1 cellular context compared by ENCODE assay signal in the genomic region with DNA sequence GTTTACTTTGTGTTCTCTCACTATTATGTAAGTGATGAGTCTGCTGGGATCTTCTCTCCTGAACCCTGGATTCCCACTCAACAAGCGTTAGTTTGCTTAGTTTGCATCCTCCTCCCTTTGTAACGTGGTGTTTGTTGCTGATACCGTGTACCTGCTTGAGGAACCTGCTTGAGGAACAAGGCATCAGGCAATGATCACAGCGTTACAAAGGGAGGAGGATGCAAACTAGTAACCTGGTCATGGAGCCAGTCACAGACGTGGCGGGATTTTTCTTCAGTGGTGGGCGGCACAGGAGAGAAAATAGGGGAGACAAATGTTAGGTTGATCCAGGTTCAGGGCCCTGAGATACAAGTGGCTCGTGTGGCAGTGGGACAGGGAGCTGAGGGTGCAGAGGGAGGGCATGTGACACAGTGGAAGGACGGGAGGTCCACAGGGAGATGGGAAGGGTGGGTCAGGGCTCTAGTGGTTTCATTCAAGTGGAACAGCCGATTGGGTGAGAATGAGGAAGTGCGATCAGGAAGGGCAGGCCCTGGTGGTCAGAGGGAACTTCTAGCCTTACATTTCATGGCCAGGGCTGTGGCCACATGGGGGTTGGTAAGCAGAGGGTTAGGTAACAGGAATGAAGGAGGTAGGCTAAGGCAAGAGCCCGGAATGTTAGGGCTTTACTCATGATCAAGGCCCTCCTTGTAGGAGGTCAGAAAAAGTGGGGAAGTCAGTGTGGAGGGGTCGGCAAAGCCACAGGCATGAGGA.
TF ChIP-seq lines count a peak whose summit lies in the region.

No MANE protein-coding gene starts in this region.

TF ChIP-seq in K562, 482 proteins besides CTCF, POLR2A, EP300 and RAD21 (continued from another document):
- no peak for TF ChIP-seq XRCC5 (IDR thresholded peaks at IDR 0.05; ENCODE audit: low read depth, low read length)
- no peak for TF ChIP-seq ZNF79 (CRISPR knock-in tag; IDR thresholded peaks at IDR 0.05; ENCODE audit: low read depth)
- no peak for TF ChIP-seq MAFG (tag; conservative IDR thresholded peaks at IDR 0.05)
- TF ChIP-seq NFIX (CRISPR knock-in tag; IDR thresholded peaks at IDR 0.05; ENCODE audit: low read depth) = no peak
- no peak for TF ChIP-seq ZNF239 (CRISPR knock-in tag; IDR thresholded peaks at IDR 0.05)
- peak; percentile 99 for TF ChIP-seq SPI1 (IDR thresholded peaks at IDR 0.05; ENCODE audit: borderline replicate concordance, low read depth, low read length)
- TF ChIP-seq TEAD1 (CRISPR knock-in tag; IDR thresholded peaks at IDR 0.05) = no peak
- no peak for TF ChIP-seq ZEB2 (IDR thresholded peaks at IDR 0.05)
- TF ChIP-seq, protein P1, sequence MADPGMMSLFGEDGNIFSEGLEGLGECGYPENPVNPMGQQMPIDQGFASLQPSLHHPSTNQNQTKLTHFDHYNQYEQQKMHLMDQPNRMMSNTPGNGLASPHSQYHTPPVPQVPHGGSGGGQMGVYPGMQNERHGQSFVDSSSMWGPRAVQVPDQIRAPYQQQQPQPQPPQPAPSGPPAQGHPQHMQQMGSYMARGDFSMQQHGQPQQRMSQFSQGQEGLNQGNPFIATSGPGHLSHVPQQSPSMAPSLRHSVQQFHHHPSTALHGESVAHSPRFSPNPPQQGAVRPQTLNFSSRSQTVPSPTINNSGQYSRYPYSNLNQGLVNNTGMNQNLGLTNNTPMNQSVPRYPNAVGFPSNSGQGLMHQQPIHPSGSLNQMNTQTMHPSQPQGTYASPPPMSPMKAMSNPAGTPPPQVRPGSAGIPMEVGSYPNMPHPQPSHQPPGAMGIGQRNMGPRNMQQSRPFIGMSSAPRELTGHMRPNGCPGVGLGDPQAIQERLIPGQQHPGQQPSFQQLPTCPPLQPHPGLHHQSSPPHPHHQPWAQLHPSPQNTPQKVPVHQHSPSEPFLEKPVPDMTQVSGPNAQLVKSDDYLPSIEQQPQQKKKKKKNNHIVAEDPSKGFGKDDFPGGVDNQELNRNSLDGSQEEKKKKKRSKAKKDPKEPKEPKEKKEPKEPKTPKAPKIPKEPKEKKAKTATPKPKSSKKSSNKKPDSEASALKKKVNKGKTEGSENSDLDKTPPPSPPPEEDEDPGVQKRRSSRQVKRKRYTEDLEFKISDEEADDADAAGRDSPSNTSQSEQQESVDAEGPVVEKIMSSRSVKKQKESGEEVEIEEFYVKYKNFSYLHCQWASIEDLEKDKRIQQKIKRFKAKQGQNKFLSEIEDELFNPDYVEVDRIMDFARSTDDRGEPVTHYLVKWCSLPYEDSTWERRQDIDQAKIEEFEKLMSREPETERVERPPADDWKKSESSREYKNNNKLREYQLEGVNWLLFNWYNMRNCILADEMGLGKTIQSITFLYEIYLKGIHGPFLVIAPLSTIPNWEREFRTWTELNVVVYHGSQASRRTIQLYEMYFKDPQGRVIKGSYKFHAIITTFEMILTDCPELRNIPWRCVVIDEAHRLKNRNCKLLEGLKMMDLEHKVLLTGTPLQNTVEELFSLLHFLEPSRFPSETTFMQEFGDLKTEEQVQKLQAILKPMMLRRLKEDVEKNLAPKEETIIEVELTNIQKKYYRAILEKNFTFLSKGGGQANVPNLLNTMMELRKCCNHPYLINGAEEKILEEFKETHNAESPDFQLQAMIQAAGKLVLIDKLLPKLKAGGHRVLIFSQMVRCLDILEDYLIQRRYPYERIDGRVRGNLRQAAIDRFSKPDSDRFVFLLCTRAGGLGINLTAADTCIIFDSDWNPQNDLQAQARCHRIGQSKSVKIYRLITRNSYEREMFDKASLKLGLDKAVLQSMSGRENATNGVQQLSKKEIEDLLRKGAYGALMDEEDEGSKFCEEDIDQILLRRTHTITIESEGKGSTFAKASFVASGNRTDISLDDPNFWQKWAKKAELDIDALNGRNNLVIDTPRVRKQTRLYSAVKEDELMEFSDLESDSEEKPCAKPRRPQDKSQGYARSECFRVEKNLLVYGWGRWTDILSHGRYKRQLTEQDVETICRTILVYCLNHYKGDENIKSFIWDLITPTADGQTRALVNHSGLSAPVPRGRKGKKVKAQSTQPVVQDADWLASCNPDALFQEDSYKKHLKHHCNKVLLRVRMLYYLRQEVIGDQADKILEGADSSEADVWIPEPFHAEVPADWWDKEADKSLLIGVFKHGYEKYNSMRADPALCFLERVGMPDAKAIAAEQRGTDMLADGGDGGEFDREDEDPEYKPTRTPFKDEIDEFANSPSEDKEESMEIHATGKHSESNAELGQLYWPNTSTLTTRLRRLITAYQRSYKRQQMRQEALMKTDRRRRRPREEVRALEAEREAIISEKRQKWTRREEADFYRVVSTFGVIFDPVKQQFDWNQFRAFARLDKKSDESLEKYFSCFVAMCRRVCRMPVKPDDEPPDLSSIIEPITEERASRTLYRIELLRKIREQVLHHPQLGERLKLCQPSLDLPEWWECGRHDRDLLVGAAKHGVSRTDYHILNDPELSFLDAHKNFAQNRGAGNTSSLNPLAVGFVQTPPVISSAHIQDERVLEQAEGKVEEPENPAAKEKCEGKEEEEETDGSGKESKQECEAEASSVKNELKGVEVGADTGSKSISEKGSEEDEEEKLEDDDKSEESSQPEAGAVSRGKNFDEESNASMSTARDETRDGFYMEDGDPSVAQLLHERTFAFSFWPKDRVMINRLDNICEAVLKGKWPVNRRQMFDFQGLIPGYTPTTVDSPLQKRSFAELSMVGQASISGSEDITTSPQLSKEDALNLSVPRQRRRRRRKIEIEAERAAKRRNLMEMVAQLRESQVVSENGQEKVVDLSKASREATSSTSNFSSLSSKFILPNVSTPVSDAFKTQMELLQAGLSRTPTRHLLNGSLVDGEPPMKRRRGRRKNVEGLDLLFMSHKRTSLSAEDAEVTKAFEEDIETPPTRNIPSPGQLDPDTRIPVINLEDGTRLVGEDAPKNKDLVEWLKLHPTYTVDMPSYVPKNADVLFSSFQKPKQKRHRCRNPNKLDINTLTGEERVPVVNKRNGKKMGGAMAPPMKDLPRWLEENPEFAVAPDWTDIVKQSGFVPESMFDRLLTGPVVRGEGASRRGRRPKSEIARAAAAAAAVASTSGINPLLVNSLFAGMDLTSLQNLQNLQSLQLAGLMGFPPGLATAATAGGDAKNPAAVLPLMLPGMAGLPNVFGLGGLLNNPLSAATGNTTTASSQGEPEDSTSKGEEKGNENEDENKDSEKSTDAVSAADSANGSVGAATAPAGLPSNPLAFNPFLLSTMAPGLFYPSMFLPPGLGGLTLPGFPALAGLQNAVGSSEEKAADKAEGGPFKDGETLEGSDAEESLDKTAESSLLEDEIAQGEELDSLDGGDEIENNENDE (IDR thresholded peaks at IDR 0.05; ENCODE audit: low read depth, low read length) = no peak
- no peak for TF ChIP-seq PRMT5 (CRISPR knock-in tag; IDR thresholded peaks at IDR 0.05)
- TF ChIP-seq CBFA2T3 (IDR thresholded peaks at IDR 0.05) = no peak
- TF ChIP-seq ZNF830 (CRISPR knock-in tag; IDR thresholded peaks at IDR 0.05) = no peak
- TF ChIP-seq MYNN (IDR thresholded peaks at IDR 0.05) = no peak
- TF ChIP-seq MYNN (CRISPR knock-in tag; IDR thresholded peaks at IDR 0.05) = no peak
- no peak for TF ChIP-seq IFI16 (CRISPR knock-in tag; IDR thresholded peaks at IDR 0.05)
- TF ChIP-seq, protein P2, sequence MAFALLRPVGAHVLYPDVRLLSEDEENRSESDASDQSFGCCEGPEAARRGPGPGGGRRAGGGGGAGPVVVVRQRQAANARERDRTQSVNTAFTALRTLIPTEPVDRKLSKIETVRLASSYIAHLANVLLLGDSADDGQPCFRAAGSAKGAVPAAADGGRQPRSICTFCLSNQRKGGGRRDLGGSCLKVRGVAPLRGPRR (CRISPR knock-in tag; IDR thresholded peaks at IDR 0.05) = no peak
- TF ChIP-seq TCF7 (IDR thresholded peaks at IDR 0.05; ENCODE audit: borderline replicate concordance) = no peak
- TF ChIP-seq, protein P3, sequence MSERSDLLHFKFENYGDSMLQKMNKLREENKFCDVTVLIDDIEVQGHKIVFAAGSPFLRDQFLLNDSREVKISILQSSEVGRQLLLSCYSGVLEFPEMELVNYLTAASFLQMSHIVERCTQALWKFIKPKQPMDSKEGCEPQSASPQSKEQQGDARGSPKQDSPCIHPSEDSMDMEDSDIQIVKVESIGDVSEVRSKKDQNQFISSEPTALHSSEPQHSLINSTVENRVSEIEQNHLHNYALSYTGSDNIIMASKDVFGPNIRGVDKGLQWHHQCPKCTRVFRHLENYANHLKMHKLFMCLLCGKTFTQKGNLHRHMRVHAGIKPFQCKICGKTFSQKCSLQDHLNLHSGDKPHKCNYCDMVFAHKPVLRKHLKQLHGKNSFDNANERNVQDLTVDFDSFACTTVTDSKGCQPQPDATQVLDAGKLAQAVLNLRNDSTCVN (CRISPR knock-in tag; IDR thresholded peaks at IDR 0.05) = 0 out of 2 replicates have a peak, but pooled peaks have one; percentile 9
- no peak for TF ChIP-seq HNRNPH1 (optimal IDR thresholded peaks at IDR 0.05; ENCODE audit: low read depth, low read length)
- TF ChIP-seq NR2C1 (IDR thresholded peaks at IDR 0.05) = no peak
- TF ChIP-seq NR2C1 (tag; IDR thresholded peaks at IDR 0.05) = no peak
- TF ChIP-seq ASH1L (IDR thresholded peaks at IDR 0.05; ENCODE audit: borderline replicate concordance, low read depth, partially characterized antibody) = no peak
